Comparison of ENCODE assay signal across 11 cellular contexts in genomic region chr10:71752391-71753090, GRCh38. TPM values are rescaled to one million over a fixed set of nuclear protein-coding genes. Genes with fewer than 3 reads are reported as not detected.
A peak's percentile ranks its signal among the peaks of the same experiment; 100 is the strongest.
DNase-seq lines count a peak whose midpoint lies in the region; ATAC-seq and FAIRE-seq lines count a peak whose summit lies in the region.
"Had no signal": no experiment of that assay in that cellular context is flagged by ENCODE, and none has a peak within 500 bp of the region (broad histone marks: within the 10 kb centered on the region; RNA-seq: fewer than 3 reads in every experiment).

No MANE protein-coding gene starts in this region.

- H3K36me3 ChIP-seq in small intestine (ENCODE audit: control insufficient read depth in 2 of 2, insufficient read depth in 2 of 2, low read length in 2 of 2): peaks cover 0 to 3% of the 10 kb centered on the region in 2 donors

- H3K36me3 Mint-ChIP-seq in effector memory CD8-positive, alpha-beta T cell (ENCODE audit: insufficient read depth): peaks cover 88% of the 10 kb centered on the region

- ATAC-seq in effector memory CD8-positive, alpha-beta T cell (replicated peaks): no peak
- ATAC-seq in GM21529 (IDR thresholded peaks at IDR 0.05; ENCODE audit: unreplicated experiment): no peak

- no peak overlapping the region for H3K4me3 ChIP-seq in small intestine (ENCODE audit: low read depth in 1 of 2, low read length in 2 of 2)

- no peaks in the 10 kb centered on the region for H3K27me3 Mint-ChIP-seq in effector memory CD8-positive, alpha-beta T cell

- H3K4me1 ChIP-seq in small intestine (ENCODE audit: control insufficient read depth in 2 of 2, insufficient read depth in 1 of 2, low read depth in 1 of 2, low read length in 1 of 2): peaks cover 29 to 39% of the 10 kb centered on the region in 2 donors

- H3K27ac Mint-ChIP-seq in effector memory CD8-positive, alpha-beta T cell: peak overlapping the region; percentile 87 to 90
- H3K27ac Mint-ChIP-seq: progenitor cell of endocrine pancreas had no signal

- H3K27ac ChIP-seq in small intestine (ENCODE audit: low read depth in 1 of 2, low read length in 1 of 2): peak overlapping the region; percentile 56 to 83
- H3K27ac ChIP-seq: 22Rv1 had no signal

- no peak for FAIRE-seq in small intestine (lab: Jason Lieb, UNC)

- peak overlapping the region; percentile 15 to 65 for H3K4me3 Mint-ChIP-seq in effector memory CD8-positive, alpha-beta T cell

- 50 to 63% (median 60%) methylated on average over 8 of the region's 8 CpGs for WGBS in small intestine, 3 donors

- H3K9me3 ChIP-seq in small intestine (ENCODE audit: control insufficient read depth, low read depth): no peaks in the 10 kb centered on the region

- peaks cover 65 to 79% of the 10 kb centered on the region in 2 donors for H3K4me1 Mint-ChIP-seq in effector memory CD8-positive, alpha-beta T cell (ENCODE audit: low read depth in 2 of 2)

- no peaks in the 10 kb centered on the region for H3K27me3 ChIP-seq in small intestine (ENCODE audit: control insufficient read depth in 2 of 2, insufficient read depth in 2 of 2, low read length in 2 of 2)

- no peaks in the 10 kb centered on the region for H3K9me3 Mint-ChIP-seq in effector memory CD8-positive, alpha-beta T cell

- DNase-seq in DMS53 (lab: John Stamatoyannopoulos, UW): peak; percentile 36
- DNase-seq in DMS53 treated with DMSO at 0.1 percent for 48 hours (lab: John Stamatoyannopoulos, UW; ENCODE audit: unreplicated experiment): no peak
- DNase-seq in NCI-H69 (lab: John Stamatoyannopoulos, UW): peak; percentile 59
- no peak for DNase-seq in effector memory CD8-positive, alpha-beta T cell
- no peak for DNase-seq in small intestine
- DNase-seq in iPS-NIHi11 (ENCODE audit: low spot score): no peak
- no peak for DNase-seq in SW 1271 (lab: John Stamatoyannopoulos, UW)
- DNase-seq: NCI-H526 had no signal

RNA-seq across cellular contexts. Expression of gene VSIR, which starts 20.8 kb away (rescaled TPM):
- polyA plus RNA-seq in small intestine: 10 to 100 TPM; 26.6 to 58.9 (median 49.6) TPM

RNA-seq across cellular contexts. Expression of gene C10orf105, which starts 33.0 kb away (rescaled TPM):
- polyA plus RNA-seq in small intestine: under 1 TPM in 1 of 3 donors, not detected in 2; 0.06 TPM

Comparison
In these comparisons a context has a peak if more than half of its experiments do, and no peak if none do; other contexts are left out.
1. DNase-seq: peak in DMS53 (single experiment) and NCI-H69 (single experiment); none in DMS53 treated with DMSO at 0.1 percent for 48 hours (single experiment), effector memory CD8-positive, alpha-beta T cell (0 of 3), small intestine (single experiment), iPS-NIHi11 (single experiment) and SW 1271 (0 of 2).